2 cellular contexts compared by ENCODE assay signal in the genomic region with DNA sequence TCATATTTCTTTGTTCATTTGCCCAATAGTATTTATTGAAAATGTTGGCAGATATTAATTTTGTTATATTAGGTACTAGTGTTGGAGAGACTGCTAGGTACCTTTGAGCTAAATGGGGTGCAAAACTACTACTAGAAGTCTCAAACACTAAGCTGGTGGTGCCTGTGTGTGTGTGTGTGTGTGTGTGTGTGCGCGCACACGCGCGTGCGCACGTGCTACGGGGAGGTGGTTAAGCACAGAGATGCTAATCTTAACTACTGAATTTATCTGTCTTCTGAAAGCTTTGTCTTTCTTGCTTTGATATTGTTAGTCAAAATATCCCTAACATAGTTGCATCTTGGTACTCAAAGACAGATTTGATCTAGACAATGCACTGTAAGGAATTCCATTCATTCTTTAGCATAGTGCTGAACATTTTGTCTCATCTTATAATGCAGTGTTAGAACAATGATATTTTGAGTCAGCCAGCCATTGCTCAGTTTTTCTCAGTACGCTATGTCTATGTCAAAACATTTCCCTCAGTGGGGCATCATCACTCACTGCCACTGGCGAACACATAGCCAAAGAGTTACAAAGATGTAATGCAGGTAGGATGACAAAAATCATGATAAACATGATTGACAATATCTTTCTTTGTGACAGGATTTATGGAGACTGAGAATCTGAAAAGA.
TF ChIP-seq lines count a peak whose summit lies in the region.

No MANE protein-coding gene starts in this region.

TF ChIP-seq in SK-N-SH, 30 proteins besides CTCF, POLR2A, EP300 and RAD21 (continued from another document):
- no peak for TF ChIP-seq ZBTB33 (IDR thresholded peaks at IDR 0.05; ENCODE audit: borderline replicate concordance, low read depth)
- TF ChIP-seq ELF1 (IDR thresholded peaks at IDR 0.05) = no peak
- TF ChIP-seq TCF12 (IDR thresholded peaks at IDR 0.05) = no peak
- no peak for TF ChIP-seq RCOR1 (IDR thresholded peaks at IDR 0.05; ENCODE audit: low read length)
- TF ChIP-seq, protein P1, sequence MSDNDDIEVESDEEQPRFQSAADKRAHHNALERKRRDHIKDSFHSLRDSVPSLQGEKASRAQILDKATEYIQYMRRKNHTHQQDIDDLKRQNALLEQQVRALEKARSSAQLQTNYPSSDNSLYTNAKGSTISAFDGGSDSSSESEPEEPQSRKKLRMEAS (IDR thresholded peaks at IDR 0.05; ENCODE audit: low read depth) = no peak
- TF ChIP-seq PBX3 (IDR thresholded peaks at IDR 0.05) = no peak
- TF ChIP-seq FOSL2 (IDR thresholded peaks at IDR 0.05; ENCODE audit: borderline replicate concordance, low read depth) = no peak
- TF ChIP-seq GATA2 (CRISPR knock-in tag; IDR thresholded peaks at IDR 0.05) = no peak
- TF ChIP-seq YY1 (IDR thresholded peaks at IDR 0.05; ENCODE audit: low read depth) = no peak
- no peak for TF ChIP-seq GABPA (IDR thresholded peaks at IDR 0.05; ENCODE audit: low read depth)
- no peak for TF ChIP-seq CHD2 (IDR thresholded peaks at IDR 0.05; ENCODE audit: low read length, partially characterized antibody)
- no peak for TF ChIP-seq MXI1 (IDR thresholded peaks at IDR 0.05; ENCODE audit: low read depth, low read length)
- TF ChIP-seq RXRA (IDR thresholded peaks at IDR 0.05; ENCODE audit: borderline replicate concordance, low read depth) = no peak
- TF ChIP-seq REST (IDR thresholded peaks at IDR 0.05; ENCODE audit: low read depth, low read length) = no peak
- TF ChIP-seq NRF1 (IDR thresholded peaks at IDR 0.05; ENCODE audit: low read depth, low read length) = no peak

TF ChIP-seq in neural cell, 6 proteins besides CTCF, POLR2A, EP300 and RAD21 (continued from another document):
- TF ChIP-seq REST (IDR thresholded peaks at IDR 0.05; ENCODE audit: borderline replicate concordance) (no peak), EZH2 (IDR thresholded peaks at IDR 0.05; ENCODE audit: borderline replicate concordance, insufficient read depth, low read length, poor library complexity, severe bottlenecking) (no peak)
